In the genomic region with DNA sequence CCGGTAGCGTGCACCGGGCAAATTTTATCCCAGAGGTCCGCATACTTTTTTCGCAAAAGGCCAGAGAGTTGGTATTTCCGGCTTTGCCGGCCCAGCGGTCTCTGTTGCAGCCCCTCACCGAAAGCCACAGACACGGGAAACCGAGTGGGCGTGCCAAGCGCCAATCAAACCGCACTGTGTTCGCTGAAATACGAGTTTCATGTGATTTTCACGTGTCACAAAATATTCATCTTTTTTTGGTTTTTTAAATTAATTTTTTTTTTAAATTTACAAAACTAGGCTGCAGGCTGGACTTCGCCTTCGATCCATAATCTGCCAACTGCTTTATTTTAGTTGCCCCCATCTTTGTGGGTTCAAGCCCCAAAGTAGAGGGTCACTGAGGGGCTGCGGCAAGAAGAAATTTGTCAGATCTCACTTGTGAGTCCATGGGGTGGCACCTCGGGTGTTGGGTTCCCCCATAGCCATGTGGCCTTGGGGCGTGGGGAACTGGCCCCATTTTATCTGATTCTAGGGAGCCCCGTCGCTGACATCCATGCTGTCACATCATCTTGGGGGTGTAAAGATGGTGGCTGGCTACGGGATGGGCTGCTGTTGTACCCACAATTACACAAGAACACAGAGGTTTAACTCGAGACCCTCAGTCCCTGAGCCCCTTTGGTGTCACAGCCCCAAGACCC, we compare ENCODE assay signal across 22 cellular contexts.
"Had no signal": no experiment of that assay in that cellular context is flagged by ENCODE, and none has a peak within 500 bp of the region (broad histone marks: within the 10 kb centered on the region; RNA-seq: fewer than 3 reads in every experiment).

No MANE protein-coding gene starts in this region.

- H3K27me3 ChIP-seq: dorsolateral prefrontal cortex, esophagus muscularis mucosa, foreskin keratinocyte, gastroesophageal sphincter, heart left ventricle, hepatocyte, left lung had no signal

- H3K36me3 ChIP-seq: left lung, lower lobe of right lung had no signal

- ATAC-seq: foreskin keratinocyte, gastroesophageal sphincter, heart left ventricle, left cardiac atrium, left lung, left ventricle myocardium superior, lower lobe of right lung, mucosa of descending colon had no signal

- H3K27ac ChIP-seq: coronary artery, dorsolateral prefrontal cortex, esophagus muscularis mucosa, foreskin keratinocyte, gastroesophageal sphincter, heart left ventricle, hepatocyte, left lung, lower lobe of right lung had no signal

- H3K4me2 ChIP-seq: hepatocyte had no signal

- H3K79me2 ChIP-seq: hepatocyte had no signal

- FAIRE-seq: colon, endothelial cell of umbilical vein, frontal cortex had no signal

- DNase-seq: dermis blood vessel endothelial cell; effector CD4-positive, alpha-beta T cell; effector memory CD4-positive, alpha-beta T cell; foreskin keratinocyte; hypothalamus; immature natural killer cell; islet precursor cell; left cardiac atrium; left ventricle myocardium superior; lower lobe of right lung; mesenchymal stem cell; mucosa of descending colon had no signal

- H2AFZ ChIP-seq: hepatocyte had no signal

- H3K9me3 ChIP-seq: esophagus muscularis mucosa, gastroesophageal sphincter, heart left ventricle, left lung, lower lobe of right lung, mucosa of descending colon had no signal

- H3K4me3 ChIP-seq: coronary artery, dorsolateral prefrontal cortex, esophagus muscularis mucosa, gastroesophageal sphincter, heart left ventricle, hepatocyte, left lung, lower lobe of right lung, mucosa of descending colon had no signal

- H3K4me1 ChIP-seq: foreskin keratinocyte had no signal
